In genomic region chr12:1318327-1319031, GRCh38 we compare ENCODE assay signal across 8 cellular contexts.
DNase-seq lines count a peak whose midpoint lies in the region; ATAC-seq and TF ChIP-seq lines count a peak whose summit lies in the region.

No MANE protein-coding gene starts in this region.

- peak overlapping the region; percentile 50 for H3K27ac ChIP-seq in endodermal cell (ENCODE audit: low read depth, low read length)

- H3K36me3 ChIP-seq in endodermal cell (ENCODE audit: control insufficient read depth, insufficient read depth, low read length): no peaks in the 10 kb centered on the region

- peak overlapping the region; percentile 32 for H3K4me3 Mint-ChIP-seq in endodermal cell
- no peak overlapping the region for H3K4me3 Mint-ChIP-seq in nephron progenitor cell

- H3K27ac Mint-ChIP-seq in endodermal cell: peak overlapping the region; percentile 94
- peak overlapping the region; percentile 60 for H3K27ac Mint-ChIP-seq in nephron progenitor cell

- peak; percentile 42 for DNase-seq in ELR (ENCODE audit: low read depth)
- DNase-seq in NCI-H345 (lab: John Stamatoyannopoulos, UW): peak; percentile 92
- peak; percentile 94 for DNase-seq in endodermal cell
- DNase-seq in nephron progenitor cell: peak; percentile 43
- no peak for DNase-seq in MV-4-11 (lab: John Stamatoyannopoulos, UW)
- no peak for DNase-seq in stimulated activated CD4-positive, alpha-beta T cell treated with anti-CD3 and anti-CD28 coated beads, Interleukin-15, amount 100 ng/mL, for 24 hours

- peaks cover 34% of the 10 kb centered on the region for H3K4me1 Mint-ChIP-seq in endodermal cell
- H3K4me1 Mint-ChIP-seq in nephron progenitor cell: peaks cover 20% of the 10 kb centered on the region

- TF ChIP-seq CTCF in endodermal cell (conservative IDR thresholded peaks at IDR 0.05): no peak
- no peak for TF ChIP-seq CTCF in nephron progenitor cell (IDR thresholded peaks at IDR 0.05)

- peaks cover 7% of the 10 kb centered on the region for H3K9me3 ChIP-seq in endodermal cell (ENCODE audit: control insufficient read depth, low read length)

- H3K9ac ChIP-seq in endodermal cell (ENCODE audit: extremely low read depth, low read length, poor library complexity, severe bottlenecking): peak overlapping the region; percentile 32

- peak overlapping the region; percentile 59 for H3K4me3 ChIP-seq in endodermal cell (ENCODE audit: low read length)

- WGBS in endodermal cell (ENCODE audit: insufficient coverage in 1 of 2, insufficient read length in 1 of 2), 2 experiments: 32 to 57% methylated on average over 5 to 7 of the region's 7 CpGs

- peaks cover 33% of the 10 kb centered on the region for H3K36me3 Mint-ChIP-seq in endodermal cell (ENCODE audit: low read depth)
- H3K36me3 Mint-ChIP-seq in nephron progenitor cell (ENCODE audit: low read depth): peaks cover 31% of the 10 kb centered on the region

- no peaks in the 10 kb centered on the region for H3K27me3 ChIP-seq in endodermal cell (ENCODE audit: control insufficient read depth, insufficient read depth, low read length, poor library complexity, severe bottlenecking)

- peaks cover 12% of the 10 kb centered on the region for H3K4me1 ChIP-seq in endodermal cell (ENCODE audit: control insufficient read depth, insufficient read depth, low read length)

- ATAC-seq in GM18907 (IDR thresholded peaks at IDR 0.05; ENCODE audit: unreplicated experiment) (no peak), HG02870 (IDR thresholded peaks at IDR 0.05; ENCODE audit: unreplicated experiment) (no peak)

- H3K27me3 Mint-ChIP-seq in endodermal cell (ENCODE audit: insufficient read depth): no peaks in the 10 kb centered on the region
- no peaks in the 10 kb centered on the region for H3K27me3 Mint-ChIP-seq in nephron progenitor cell (ENCODE audit: low read depth, poor library complexity)

- peaks cover 21% of the 10 kb centered on the region for H3K9me3 Mint-ChIP-seq in endodermal cell
- H3K9me3 Mint-ChIP-seq in nephron progenitor cell: peaks cover 20% of the 10 kb centered on the region

Comparison
In these comparisons a context has a peak if more than half of its experiments do, and no peak if none do; other contexts are left out.
1. DNase-seq: peak in ELR (single experiment), NCI-H345 (single experiment), endodermal cell (single experiment) and nephron progenitor cell (single experiment); none in MV-4-11 (single experiment) and stimulated activated CD4-positive, alpha-beta T cell treated with anti-CD3 and anti-CD28 coated beads, Interleukin-15, amount 100 ng/mL, for 24 hours (single experiment).